ENCODE assay signal across 18 cellular contexts in genomic region chrX:24748196-24748595, GRCh38. TPM values are rescaled to one million over a fixed set of nuclear protein-coding genes. Genes with fewer than 3 reads are reported as not detected.
DNase-seq lines count a peak whose midpoint lies in the region; ATAC-seq and TF ChIP-seq lines count a peak whose summit lies in the region.
"Had no signal": no experiment of that assay in that cellular context is flagged by ENCODE, and none has a peak within 500 bp of the region (broad histone marks: within the 10 kb centered on the region; RNA-seq: fewer than 3 reads in every experiment).

No MANE protein-coding gene starts in this region.

- DNase-seq in PC-3, result peak; percentile 2
- DNase-seq in endodermal cell, result no peak
- DNase-seq in NCI-H446 treated with DMSO at 0.1 percent for 48 hours (lab: John Stamatoyannopoulos, UW), result no peak
- DNase-seq in aorta, result no peak
- DNase-seq in psoas muscle, result no peak
- DNase-seq: BE2C; Caco-2; CD4-positive, CD25-positive, alpha-beta regulatory T cell; CD8-positive, alpha-beta T cell; DMS 273 treated with DMSO at 0.1 percent for 48 hours; DMS53; DMS79 treated with DMSO at 0.1 percent for 48 hours; GOT3; HFFc6 had no signal

- H3K27ac Mint-ChIP-seq in endodermal cell, result peak overlapping the region; percentile 14
- H3K27ac Mint-ChIP-seq: CD4-positive, CD25-positive, alpha-beta regulatory T cell; CD8-positive, alpha-beta T cell; HFFc6 had no signal

- no peak overlapping the region for H3K4me3 ChIP-seq in PC-3 (ENCODE audit: low read length)
- H3K4me3 ChIP-seq in endodermal cell (ENCODE audit: low read length), result no peak overlapping the region
- H3K4me3 ChIP-seq in aorta (ENCODE audit: low read length in 2 of 2), result no peak overlapping the region
- no peak overlapping the region for H3K4me3 ChIP-seq in psoas muscle
- H3K4me3 ChIP-seq: BLaER1 treated with 17β-estradiol and CSF1 and Interleukin-3, amounts not matched to agents 10 nM and 100 nM; HAP-1 had no signal

- no peak overlapping the region for H2AFZ ChIP-seq in PC-3 (ENCODE audit: low read length)

- WGBS in endodermal cell (ENCODE audit: insufficient coverage in 1 of 2, insufficient read length in 1 of 2), 2 experiments, result 98% methylated on average over 3 of the region's 3 CpGs; no CpG with 5 or more reads in 1 of the 2 experiments
- WGBS in aorta, 2 donors, result 74 to 75% methylated on average over 3 of the region's 3 CpGs
- WGBS in psoas muscle, 3 donors, result 78 to 83% (median 78%) methylated on average over 3 of the region's 3 CpGs

- H3K4me1 Mint-ChIP-seq in endodermal cell, result no peaks in the 10 kb centered on the region

- H3K27me3 Mint-ChIP-seq in endodermal cell (ENCODE audit: insufficient read depth), result no peaks in the 10 kb centered on the region
- H3K27me3 Mint-ChIP-seq: CD4-positive, CD25-positive, alpha-beta regulatory T cell had no signal

- H4K20me1 ChIP-seq in PC-3 (ENCODE audit: low read length), result no peaks in the 10 kb centered on the region

- no peaks in the 10 kb centered on the region for H3F3A ChIP-seq in PC-3 (ENCODE audit: low read length, unreplicated experiment)

- no peaks in the 10 kb centered on the region for H3K9me3 ChIP-seq in PC-3 (ENCODE audit: low read length)
- no peaks in the 10 kb centered on the region for H3K9me3 ChIP-seq in endodermal cell (ENCODE audit: control insufficient read depth, low read length)
- H3K9me3 ChIP-seq in aorta (ENCODE audit: control insufficient read depth, low read length), result no peaks in the 10 kb centered on the region
- no peaks in the 10 kb centered on the region for H3K9me3 ChIP-seq in psoas muscle
- H3K9me3 ChIP-seq: BE2C; BLaER1 treated with 17β-estradiol and CSF1 and Interleukin-3, amounts not matched to agents 10 nM and 100 nM; Caco-2; HAP-1 had no signal

- CTCF ChIA-PET in PC-3 (lab: Charles Lee), result no interaction called here

- ATAC-seq in PC-3 (no peak), GM18502 (IDR thresholded peaks at IDR 0.05; ENCODE audit: poor library complexity, unreplicated experiment) (no peak), aorta (ENCODE audit: low FRiP score) (no peak), psoas muscle (no peak)
- ATAC-seq: CD8-positive, alpha-beta T cell had no signal

- no peak overlapping the region for H3K4me3 Mint-ChIP-seq in endodermal cell
- H3K4me3 Mint-ChIP-seq: CD4-positive, CD25-positive, alpha-beta regulatory T cell; CD8-positive, alpha-beta T cell; HFFc6 had no signal

- H3K9me3 Mint-ChIP-seq in endodermal cell, result no peaks in the 10 kb centered on the region
- H3K9me3 Mint-ChIP-seq: CD8-positive, alpha-beta T cell; HFFc6 had no signal

- H3K27me3 ChIP-seq in PC-3 (ENCODE audit: low read length) (no peaks in the 10 kb centered on the region), endodermal cell (ENCODE audit: control insufficient read depth, insufficient read depth, low read length, poor library complexity, severe bottlenecking) (no peaks in the 10 kb centered on the region), aorta (ENCODE audit: control insufficient read depth in 1 of 2, insufficient read depth in 2 of 2, low read length in 1 of 2) (no peaks in the 10 kb centered on the region), psoas muscle (ENCODE audit: insufficient read depth in 3 of 3, low read length in 2 of 3) (no peaks in the 10 kb centered on the region)
- H3K27me3 ChIP-seq: BE2C had no signal

- intact Hi-C loops in PC-3 (cut with micrococcal nuclease), result no loop called here
- intact Hi-C loops in aorta (cut with DNase I), result no loop called here
- intact Hi-C loops in psoas muscle (cut with DNase I), result no loop called here

- H3K9me2 ChIP-seq in PC-3 (replicated peaks; ENCODE audit: low read length), result no peaks in the 10 kb centered on the region

- H3K36me3 ChIP-seq in PC-3 (ENCODE audit: low read depth, low read length) (peaks cover 8% of the 10 kb centered on the region; the same call in 1 of the 2 replicates), endodermal cell (ENCODE audit: control insufficient read depth, insufficient read depth, low read length) (peaks cover 42% of the 10 kb centered on the region), aorta (ENCODE audit: control insufficient read depth in 1 of 2, insufficient read depth in 2 of 2, low read length in 1 of 2) (no peaks in the 10 kb centered on the region), psoas muscle (ENCODE audit: insufficient read depth in 1 of 2, low read depth in 1 of 2) (peaks cover 0 to 11% of the 10 kb centered on the region in 2 donors)

- H3K9ac ChIP-seq in PC-3 (ENCODE audit: low read length) (no peak overlapping the region), endodermal cell (ENCODE audit: extremely low read depth, low read length, poor library complexity, severe bottlenecking) (no peak overlapping the region)
- H3K9ac ChIP-seq: BLaER1 treated with 17β-estradiol and CSF1 and Interleukin-3, amounts not matched to agents 10 nM and 100 nM had no signal

- no TSS peak for BruUV-seq in PC-3 (replicated peaks; lab: Mats Ljungman, UMichigan)

- no peaks in the 10 kb centered on the region for H3K4me1 ChIP-seq in PC-3 (ENCODE audit: insufficient read depth, low read length)
- no peaks in the 10 kb centered on the region for H3K4me1 ChIP-seq in endodermal cell (ENCODE audit: control insufficient read depth, insufficient read depth, low read length)
- H3K4me1 ChIP-seq in aorta (ENCODE audit: control insufficient read depth in 1 of 2, insufficient read depth in 2 of 2, low read length in 2 of 2), result no peaks in the 10 kb centered on the region
- no peaks in the 10 kb centered on the region for H3K4me1 ChIP-seq in psoas muscle
- H3K4me1 ChIP-seq: BE2C; BLaER1 treated with 17β-estradiol and CSF1 and Interleukin-3, amounts not matched to agents 10 nM and 100 nM; Caco-2; HAP-1 had no signal

- TF ChIP-seq CTCF in C4-2B (conservative IDR thresholded peaks at IDR 0.05) (no peak), PC-3 (conservative IDR thresholded peaks at IDR 0.05; ENCODE audit: low read depth, low read length) (no peak), endodermal cell (conservative IDR thresholded peaks at IDR 0.05) (no peak), psoas muscle (IDR thresholded peaks at IDR 0.05) (no peak)

- H3K27ac ChIP-seq in C4-2B (peak overlapping the region; percentile 59), PC-3 (ENCODE audit: low read length) (no peak overlapping the region), endodermal cell (ENCODE audit: low read depth, low read length) (no peak overlapping the region), aorta (ENCODE audit: low read depth in 1 of 2, low read length in 2 of 2) (no peak overlapping the region), psoas muscle (no peak overlapping the region)
- H3K27ac ChIP-seq: BLaER1 treated with 17β-estradiol and CSF1 and Interleukin-3, amounts not matched to agents 10 nM and 100 nM had no signal

- H3K36me3 Mint-ChIP-seq in endodermal cell (ENCODE audit: low read depth), result peaks cover 53% of the 10 kb centered on the region

- H3K79me2 ChIP-seq in PC-3 (ENCODE audit: low read length), result no peaks in the 10 kb centered on the region

- no peak overlapping the region for H3K4me2 ChIP-seq in PC-3 (ENCODE audit: low read length)
- H3K4me2 ChIP-seq: BLaER1 treated with 17β-estradiol and CSF1 and Interleukin-3, amounts not matched to agents 10 nM and 100 nM had no signal

- POLR2A ChIA-PET in PC-3 (lab: Charles Lee; ENCODE audit: unreplicated experiment), result no interaction called here

RNA-seq across cellular contexts. Expression of gene POLA1, which starts 54.5 kb away (rescaled TPM):
- total RNA-seq in PC-3 (2014; rRNA removed), result 19.6 and 23.2 TPM in 2 replicates
- 10 to 100 TPM; 24.4 to 53.6 TPM for total RNA-seq in endodermal cell
- 17.1 TPM for polyA plus RNA-seq in endodermal cell (2013, experiment 1 of 2)
- 18.3 TPM for polyA plus RNA-seq in endodermal cell (2013, experiment 2 of 2)
- 10 to 100 TPM; 10.4 to 15.6 TPM for total RNA-seq in aorta
- 1 to 10 TPM; 1.6 to 3.0 TPM for polyA plus RNA-seq in aorta
- 1 to 10 TPM; 6.4 to 9.4 (median 8.6) TPM for total RNA-seq in psoas muscle
- 1 to 10 TPM; 3.5 to 6.8 (median 3.6) TPM for polyA plus RNA-seq in psoas muscle
